In genomic region chr1:116699605-116700004, GRCh38 we compare ENCODE assay signal across 24 cellular contexts. TPM values are rescaled to one million over a fixed set of nuclear protein-coding genes. Genes with fewer than 3 reads are reported as not detected.
"Had no signal": no experiment of that assay in that cellular context is flagged by ENCODE, and none has a peak within 500 bp of the region (broad histone marks: within the 10 kb centered on the region; RNA-seq: fewer than 3 reads in every experiment).

No MANE protein-coding gene starts in this region.

- H3K27me3 ChIP-seq: dorsolateral prefrontal cortex, heart left ventricle, neural progenitor cell, ovary, right atrium auricular region, stomach had no signal

- DNase-seq: dorsolateral prefrontal cortex; effector CD8-positive, alpha-beta T cell; heart left ventricle; hippocampal formation; left colon; left ventricle myocardium superior; mesenchymal stem cell; midbrain; nucleus accumbens; ovary; small intestine; stimulated activated CD4-positive, alpha-beta T cell treated with anti-CD3 and anti-CD28 coated beads, Interleukin-12 subunit alpha, Interleukin-12 subunit beta, amount 100 ng/mL, for 4 hours; stimulated activated naive CD4-positive, alpha-beta T cell; stomach; substantia nigra; trophoblast cell had no signal

- ATAC-seq: heart left ventricle; left colon; left ventricle myocardium superior; natural killer cell treated with Interleukin-12 subunit alpha and Interleukin-12 subunit beta and Interleukin-15 and Interleukin-18, amount 100 ng/mL, for 72 hours had no signal

- H3K4me3 Mint-ChIP-seq: natural killer cell treated with Interleukin-12 subunit alpha and Interleukin-12 subunit beta and Interleukin-15 and Interleukin-18, amount 100 ng/mL, for 72 hours; neural progenitor cell had no signal

- H3K4me1 ChIP-seq: heart left ventricle, neural progenitor cell, right atrium auricular region, stomach had no signal

- H3K27ac Mint-ChIP-seq: natural killer cell treated with Interleukin-12 subunit alpha and Interleukin-12 subunit beta and Interleukin-15 and Interleukin-18, amount 100 ng/mL, for 72 hours; neural progenitor cell had no signal

- H3K27ac ChIP-seq: dorsolateral prefrontal cortex, heart left ventricle, neural progenitor cell, ovary, right atrium auricular region, stomach had no signal

- H3K9me3 ChIP-seq: ovary, right atrium auricular region, stomach had no signal

- H3K4me3 ChIP-seq: dorsolateral prefrontal cortex, heart left ventricle, lung, neural progenitor cell, ovary, right atrium auricular region, stomach had no signal

- H3K36me3 Mint-ChIP-seq: natural killer cell treated with Interleukin-12 subunit alpha and Interleukin-12 subunit beta and Interleukin-15 and Interleukin-18, amount 100 ng/mL, for 72 hours; neural progenitor cell had no signal

- H3K9me3 Mint-ChIP-seq: natural killer cell treated with Interleukin-12 subunit alpha and Interleukin-12 subunit beta and Interleukin-15 and Interleukin-18, amount 100 ng/mL, for 72 hours; neural progenitor cell had no signal

- H3K36me3 ChIP-seq: heart left ventricle, ovary, right atrium auricular region, stomach had no signal

- FAIRE-seq: frontal cortex had no signal

RNA-seq across cellular contexts. Expression of gene CD2, which starts 54.6 kb away (rescaled TPM):
- total RNA-seq: fibroblast of lung, frontal cortex, glomerular endothelial cell, kidney epithelial cell had no signal
- polyA plus RNA-seq: fibroblast of lung had no signal
